8 cellular contexts compared by ENCODE assay signal in genomic region chr1:2528966-2529750, GRCh38. TPM values are rescaled to one million over a fixed set of nuclear protein-coding genes. Genes with fewer than 3 reads are reported as not detected.
DNase-seq lines count a peak whose midpoint lies in the region; ATAC-seq, FAIRE-seq and TF ChIP-seq lines count a peak whose summit lies in the region.

No MANE protein-coding gene starts in this region.

- POLR2A ChIA-PET in HEK293T (lab: Yijun Ruan, JAX), result interaction anchor here (8.5 kb wide), 1 partner anchor 17 kb away, joined by 74 read pairs; no protein-coding TSS in a partner anchor

- no peaks in the 10 kb centered on the region for H3K9me3 ChIP-seq in colonic mucosa
- no peaks in the 10 kb centered on the region for H3K9me3 ChIP-seq in neural cell (ENCODE audit: low read length)

- H3K9ac ChIP-seq in colonic mucosa (ENCODE audit: low read depth in 2 of 2, low read length in 2 of 2) (peak overlapping the region; percentile 13 to 68), neural cell (ENCODE audit: low read length) (peak overlapping the region; percentile 75)

- no peak overlapping the region for H3K4me2 ChIP-seq in neural cell (ENCODE audit: low read length)

- H3K27ac ChIP-seq in colonic mucosa (no peak overlapping the region), neural cell (ENCODE audit: low read length) (no peak overlapping the region)

- DNase-seq in COR-L47 (lab: John Stamatoyannopoulos, UW) (peak; percentile 88), RPMI8226 (peak; percentile 67), colonic mucosa (no peak), HEK293T (ENCODE audit: extremely low spot score) (no peak), NCI-H1092 (lab: John Stamatoyannopoulos, UW) (no peak), GM12891 (ENCODE audit: insufficient read length, low spot score) (no peak)

- H3K36me3 ChIP-seq in colonic mucosa, result no peaks in the 10 kb centered on the region
- no peaks in the 10 kb centered on the region for H3K36me3 ChIP-seq in neural cell (ENCODE audit: insufficient read depth, low read length)

- no peaks in the 10 kb centered on the region for H3K9me2 ChIP-seq in neural cell (ENCODE audit: insufficient read depth, low read length)

- no peak for ATAC-seq in GM18907 (IDR thresholded peaks at IDR 0.05; ENCODE audit: unreplicated experiment)

- H3K4me3 ChIP-seq in colonic mucosa (peak overlapping the region; percentile 15), neural cell (ENCODE audit: low read length) (peak overlapping the region; percentile 74)

- no peaks in the 10 kb centered on the region for H3F3A ChIP-seq in neural cell (ENCODE audit: insufficient read depth, low read length, poor library complexity, severe bottlenecking)

- no peak for FAIRE-seq in GM12891 (lab: Jason Lieb, UNC)

- TF ChIP-seq RAD21 in neural cell (conservative IDR thresholded peaks at IDR 0.05), result no peak

- H2AFZ ChIP-seq in neural cell (ENCODE audit: low read depth, low read length), result no peak overlapping the region

- H3K4me1 ChIP-seq in colonic mucosa, result peaks cover 11% of the 10 kb centered on the region

- TF ChIP-seq CTCF in colonic mucosa (IDR thresholded peaks at IDR 0.05) (no peak), neural cell (IDR thresholded peaks at IDR 0.05; ENCODE audit: poor library complexity, severe bottlenecking) (peak; percentile 28)

- H3K27me3 ChIP-seq in colonic mucosa, result peaks cover 19% of the 10 kb centered on the region
- no peaks in the 10 kb centered on the region for H3K27me3 ChIP-seq in neural cell (ENCODE audit: insufficient read depth, low read depth, low read length)

- H3K79me2 ChIP-seq in neural cell (replicated peaks; ENCODE audit: insufficient read depth, low read length), result peaks cover 32% of the 10 kb centered on the region

- CTCF ChIA-PET in HEK293T (lab: Yijun Ruan, JAX), result no interaction called here

- intact Hi-C loops in colonic mucosa (cut with DNase I), result no loop called here

- no peak for TF ChIP-seq EP300 in neural cell (conservative IDR thresholded peaks at IDR 0.05; ENCODE audit: poor library complexity, severe bottlenecking)

- peaks cover 5% of the 10 kb centered on the region for H4K20me1 ChIP-seq in neural cell (ENCODE audit: insufficient read depth)

- no peak for TF ChIP-seq POLR2A in GM12891 (IDR thresholded peaks at IDR 0.05; ENCODE audit: low read depth, low read length)

TF ChIP-seq in neural cell, 6 proteins besides CTCF, POLR2A, EP300 and RAD21:
- TF ChIP-seq EZH2 (IDR thresholded peaks at IDR 0.05; ENCODE audit: borderline replicate concordance, insufficient read depth, low read length, poor library complexity, severe bottlenecking), result no peak
- TF ChIP-seq TAF1 (IDR thresholded peaks at IDR 0.05; ENCODE audit: low read depth), result no peak

TF ChIP-seq in HEK293T, 16 proteins besides CTCF, POLR2A, EP300 and RAD21:
- TF ChIP-seq SP1 (IDR thresholded peaks at IDR 0.05), result no peak
TF ChIP-seq in HEK293T: peak in this region for 0.

TF ChIP-seq in GM12891, 5 proteins besides CTCF, POLR2A, EP300 and RAD21:
- TF ChIP-seq PAX5 (IDR thresholded peaks at IDR 0.05; ENCODE audit: insufficient read depth, low read length, severe bottlenecking) (no peak), TAF1 (IDR thresholded peaks at IDR 0.05; ENCODE audit: low read depth, low read length) (no peak), POU2F2 (IDR thresholded peaks at IDR 0.05; ENCODE audit: low read depth, low read length) (no peak), POLR2AphosphoS5 (IDR thresholded peaks at IDR 0.05; ENCODE audit: low read depth, low read length) (no peak), SPI1 (IDR thresholded peaks at IDR 0.05; ENCODE audit: low read depth, low read length) (no peak)

RNA-seq across cellular contexts. Expression of gene HES5, which starts 0.9 kb away (rescaled TPM):
- 1 to 10 TPM; 2.5 to 4.2 TPM for total RNA-seq in colonic mucosa
- polyA plus RNA-seq in neural cell, result 0.81 TPM in 1 of 2 replicates, not detected in the other
- polyA minus RNA-seq in neural cell, result 3.2 and 4.3 TPM in 2 replicates
- polyA plus RNA-seq in GM12891 (2012; ENCODE audit: low read depth, missing spikeins), result not detected

RNA-seq across cellular contexts. Expression of gene PANK4, which starts 2.8 kb away (rescaled TPM):
- 10 to 100 TPM; 27.0 to 42.0 TPM for total RNA-seq in colonic mucosa
- polyA plus RNA-seq in neural cell, result 37.9 and 43.4 TPM in 2 replicates
- 52.3 and 53.8 TPM in 2 replicates for polyA minus RNA-seq in neural cell
- 12.6 TPM for polyA plus RNA-seq in GM12891 (2012; ENCODE audit: low read depth, missing spikeins)

RNA-seq across cellular contexts. Expression of gene TNFRSF14, which starts 27.0 kb away (rescaled TPM):
- total RNA-seq in colonic mucosa, result 100 to 1,000 TPM; 111 to 145 TPM
- polyA plus RNA-seq in neural cell, result 1.1 TPM in 2 replicates
- polyA minus RNA-seq in neural cell, result not detected in 2 replicates
- 96.9 TPM for polyA plus RNA-seq in GM12891 (2012; ENCODE audit: low read depth, missing spikeins)

RNA-seq across cellular contexts. Expression of gene PLCH2, which starts 53.1 kb away (rescaled TPM):
- total RNA-seq in colonic mucosa, result 1 to 10 TPM; 2.0 to 3.8 TPM
- 5.7 and 6.6 TPM in 2 replicates for polyA plus RNA-seq in neural cell
- polyA minus RNA-seq in neural cell, result 6.4 and 7.3 TPM in 2 replicates
- polyA plus RNA-seq in GM12891 (2012; ENCODE audit: low read depth, missing spikeins), result 0.51 TPM

RNA-seq across cellular contexts. Expression of gene PRXL2B, which starts 57.4 kb away (rescaled TPM):
- total RNA-seq in colonic mucosa, result 100 to 1,000 TPM; 105 to 120 TPM
- 29.0 and 35.9 TPM in 2 replicates for polyA plus RNA-seq in neural cell
- polyA minus RNA-seq in neural cell, result 19.2 and 26.8 TPM in 2 replicates
- polyA plus RNA-seq in GM12891 (2012; ENCODE audit: low read depth, missing spikeins), result 4.8 TPM

Comparison
In these comparisons a context has a peak if more than half of its experiments do, and no peak if none do; other contexts are left out.
1. DNase-seq: peak in COR-L47 (single experiment) and RPMI8226 (single experiment); none in colonic mucosa (single experiment), HEK293T (single experiment), NCI-H1092 (single experiment) and GM12891 (single experiment).